In genomic region chr19:34879563-34879962, GRCh38 we compare ENCODE assay signal across 34 cellular contexts. TPM values are rescaled to one million over a fixed set of nuclear protein-coding genes. Genes with fewer than 3 reads are reported as not detected.
DNase-seq lines count a peak whose midpoint lies in the region; ATAC-seq, FAIRE-seq and TF ChIP-seq lines count a peak whose summit lies in the region.
"Had no signal": no experiment of that assay in that cellular context is flagged by ENCODE, and none has a peak within 500 bp of the region (broad histone marks: within the 10 kb centered on the region; RNA-seq: fewer than 3 reads in every experiment).

No MANE protein-coding gene starts in this region.

- POLR2A ChIA-PET in A549 (lab: Yijun Ruan, JAX): no interaction called here
- POLR2A ChIA-PET in HEK293 (lab: Yijun Ruan, JAX): no interaction called here
- POLR2A ChIA-PET in H1 (lab: Charles Lee; ENCODE audit: partially characterized antibody): no interaction called here
- POLR2A ChIA-PET in CD4-positive, alpha-beta memory T cell (lab: Charles Lee; ENCODE audit: partially characterized antibody): no interaction called here

- H3K27ac ChIP-seq in A549: no peak overlapping the region
- H3K27ac ChIP-seq in HEK293 (ENCODE audit: extremely low read depth, low read depth, low read length): no peak overlapping the region
- no peak overlapping the region for H3K27ac ChIP-seq in H1 (ENCODE audit: low read depth, low read length)
- no peak overlapping the region for H3K27ac ChIP-seq in CD4-positive, alpha-beta memory T cell (ENCODE audit: low read depth, low read length)
- H3K27ac ChIP-seq: 22Rv1; BLaER1; BLaER1 treated with 17β-estradiol and CSF1 and Interleukin-3, amounts not matched to agents 10 nM and 100 nM; C4-2B had no signal

- intact Hi-C loops in CD4-positive, alpha-beta memory T cell (cut with micrococcal nuclease): no loop called here

- no peaks in the 10 kb centered on the region for H4K20me1 ChIP-seq in H1 (replicated peaks in 1 of 2; ENCODE audit: control insufficient read depth in 1 of 2, insufficient read depth in 2 of 2, low read length in 2 of 2)
- H4K20me1 ChIP-seq: BLaER1; BLaER1 treated with 17β-estradiol and CSF1 and Interleukin-3, amounts not matched to agents 10 nM and 100 nM had no signal

- no peak overlapping the region for H3K56ac ChIP-seq in H1 (replicated peaks; ENCODE audit: insufficient read length, low read depth, low read length)

- TF ChIP-seq CTCF in A549 (IDR thresholded peaks at IDR 0.05) (no peak), HEK293 (tag by site-specific recombination; IDR thresholded peaks at IDR 0.05) (no peak), H1 (IDR thresholded peaks at IDR 0.05; ENCODE audit: control extremely low read depth in 1 of 3, insufficient read depth in 1 of 3, low read depth in 1 of 3, low read length in 3 of 3) (no peak)

- H3K23ac ChIP-seq in H1 (ENCODE audit: insufficient read length): no peak overlapping the region

- H3K4me3 ChIP-seq in A549 (no peak overlapping the region), HEK293 (ENCODE audit: low read depth, low read length) (no peak overlapping the region), H1 (ENCODE audit: extremely low read depth in 1 of 4, insufficient read depth in 2 of 4, low read depth in 3 of 4, low read length in 4 of 4) (no peak overlapping the region)
- no peak overlapping the region for H3K4me3 ChIP-seq in CD4-positive, alpha-beta memory T cell (ENCODE audit: low read length in 2 of 2)
- H3K4me3 ChIP-seq: BLaER1; BLaER1 treated with 17β-estradiol and CSF1 and Interleukin-3, amounts not matched to agents 10 nM and 100 nM had no signal

- H3K36me3 ChIP-seq in HEK293 (ENCODE audit: control insufficient read depth in 2 of 2, insufficient read depth in 1 of 2, low read length in 2 of 2) (no peaks in the 10 kb centered on the region), H1 (ENCODE audit: control insufficient read depth in 2 of 4, insufficient read depth in 4 of 4, low read length in 3 of 4) (no peaks in the 10 kb centered on the region)
- H3K36me3 ChIP-seq in CD4-positive, alpha-beta memory T cell (ENCODE audit: insufficient read depth, low read length): no peaks in the 10 kb centered on the region
- H3K36me3 ChIP-seq: BE2C; BLaER1; BLaER1 treated with 17β-estradiol and CSF1 and Interleukin-3, amounts not matched to agents 10 nM and 100 nM had no signal

- ATAC-seq in A549: no peak
- ATAC-seq: CD8-positive, alpha-beta T cell had no signal

- no peak overlapping the region for H3K9ac ChIP-seq in H1 (replicated peaks in 1 of 4; ENCODE audit: extremely low read depth in 1 of 4, low read depth in 3 of 4, low read length in 3 of 4)
- H3K9ac ChIP-seq: BLaER1; BLaER1 treated with 17β-estradiol and CSF1 and Interleukin-3, amounts not matched to agents 10 nM and 100 nM had no signal

- TF ChIP-seq EP300 in A549 (IDR thresholded peaks at IDR 0.05) (no peak), H1 (IDR thresholded peaks at IDR 0.05; ENCODE audit: borderline replicate concordance in 1 of 2, low read depth in 2 of 2, low read length in 2 of 2) (no peak)

- H3K9me3 Mint-ChIP-seq in CD4-positive, alpha-beta memory T cell: peaks cover 3 to 17% (median 9%) of the 10 kb centered on the region in 8 donors

- H3K9me3 ChIP-seq in A549 (peaks cover 34% of the 10 kb centered on the region), HEK293 (ENCODE audit: control insufficient read depth, insufficient read depth, low read depth, low read length) (peaks cover 9% of the 10 kb centered on the region), H1 (ENCODE audit: insufficient read depth in 2 of 2, low read depth in 1 of 2, low read length in 1 of 2) (no peaks in the 10 kb centered on the region)
- no peaks in the 10 kb centered on the region for H3K9me3 ChIP-seq in CD4-positive, alpha-beta memory T cell (ENCODE audit: control insufficient read depth in 1 of 2, low read length in 2 of 2)
- H3K9me3 ChIP-seq: Caco-2 had no signal

- no peak overlapping the region for H2BK5ac ChIP-seq in H1 (ENCODE audit: low read depth, low read length)

- FAIRE-seq in A549 (lab: Jason Lieb, UNC) (peak; percentile 43), H1 (lab: Jason Lieb, UNC) (peak; percentile 13)
- FAIRE-seq: A204.1, D721Med, G401.6 had no signal

- no peak overlapping the region for H3K14ac ChIP-seq in H1 (ENCODE audit: insufficient read length)

- no peak overlapping the region for H4K91ac ChIP-seq in H1 (replicated peaks; ENCODE audit: insufficient read length, low read length)

- no peaks in the 10 kb centered on the region for H3K4me1 Mint-ChIP-seq in CD4-positive, alpha-beta memory T cell
- H3K4me1 Mint-ChIP-seq: B cell; CD14-positive monocyte; CD8-positive, alpha-beta memory T cell had no signal

- H2AFZ ChIP-seq in H1 (ENCODE audit: low read length): no peak overlapping the region

- no peak overlapping the region for H2BK15ac ChIP-seq in H1 (ENCODE audit: low read length)

- no peaks in the 10 kb centered on the region; a peak in 1 of 7 replicates for H3K27me3 ChIP-seq in H1 (replicated peaks in 1 of 4; ENCODE audit: control insufficient read depth in 3 of 4, extremely low read depth in 1 of 4, insufficient read depth in 3 of 4, low read length in 3 of 4)
- H3K27me3 ChIP-seq in CD4-positive, alpha-beta memory T cell (ENCODE audit: insufficient read depth, low read length): no peaks in the 10 kb centered on the region
- H3K27me3 ChIP-seq: BE2C; BLaER1; BLaER1 treated with 17β-estradiol and CSF1 and Interleukin-3, amounts not matched to agents 10 nM and 100 nM had no signal

- TF ChIP-seq POLR2A in A549 (IDR thresholded peaks at IDR 0.05; ENCODE audit: low read length) (no peak), H1 (IDR thresholded peaks at IDR 0.05; ENCODE audit: control extremely low read depth in 1 of 2, low read depth in 2 of 2, low read length in 2 of 2) (no peak)

- TF ChIP-seq RAD21 in A549 (conservative IDR thresholded peaks at IDR 0.05 in 1 of 2, IDR thresholded peaks at IDR 0.05 in 1 of 2) (no peak), H1 (IDR thresholded peaks at IDR 0.05 in 1 of 2, conservative IDR thresholded peaks at IDR 0.05 in 1 of 2; ENCODE audit: low read depth in 2 of 2, low read length in 2 of 2) (no peak)

- DNase-seq in A549 (ENCODE audit: low read depth in 1 of 2, low spot score in 1 of 2): no peak
- DNase-seq in H1 (ENCODE audit: low read depth in 1 of 2, low spot score in 2 of 2): no peak
- DNase-seq in CD4-positive, alpha-beta memory T cell: no peak
- DNase-seq in NCI-H2196 treated with DMSO at 0.1 percent for 48 hours (lab: John Stamatoyannopoulos, UW; ENCODE audit: unreplicated experiment): no peak
- no peak for DNase-seq in DMS 273 (lab: John Stamatoyannopoulos, UW; ENCODE audit: unreplicated experiment)
- DNase-seq: 8988T; ACHN; AML-193; BE2C; C1 segment of cervical spinal cord; Caco-2; Calu3; CD4-positive, alpha-beta T cell; CD4-positive, CD25-positive, alpha-beta regulatory T cell; CD8-positive, alpha-beta memory T cell; CD8-positive, alpha-beta T cell; COR-L47; DMS 273 treated with DMSO at 0.1 percent for 48 hours; DMS153; DMS53; DMS79; DMS79 treated with DMSO at 0.1 percent for 48 hours; DND-41; EL had no signal

- no peak overlapping the region for H2BK20ac ChIP-seq in H1 (ENCODE audit: low read length)

- H3K18ac ChIP-seq in H1 (ENCODE audit: extremely low read depth, low read length): no peak overlapping the region

- H2BK120ac ChIP-seq in H1 (replicated peaks; ENCODE audit: low read depth, low read length): no peak overlapping the region

- H3K4me1 ChIP-seq in A549: no peaks in the 10 kb centered on the region
- H3K4me1 ChIP-seq in HEK293 (ENCODE audit: control insufficient read depth, insufficient read depth, low read length): no peaks in the 10 kb centered on the region
- no peaks in the 10 kb centered on the region for H3K4me1 ChIP-seq in H1 (replicated peaks in 1 of 4; ENCODE audit: control insufficient read depth in 3 of 4, insufficient read depth in 4 of 4, low read length in 3 of 4)
- no peaks in the 10 kb centered on the region for H3K4me1 ChIP-seq in CD4-positive, alpha-beta memory T cell (ENCODE audit: insufficient read depth, low read length)
- H3K4me1 ChIP-seq: BE2C, BLaER1, Caco-2 had no signal

- H3K4me3 Mint-ChIP-seq in CD4-positive, alpha-beta memory T cell: no peak overlapping the region
- H3K4me3 Mint-ChIP-seq: B cell; CD14-positive monocyte; CD4-positive, alpha-beta T cell; CD4-positive, CD25-positive, alpha-beta regulatory T cell; CD8-positive, alpha-beta memory T cell; CD8-positive, alpha-beta T cell had no signal

- no peak overlapping the region for H2AK5ac ChIP-seq in H1 (ENCODE audit: low read depth, low read length)

- H4K8ac ChIP-seq in H1 (ENCODE audit: extremely low read depth, insufficient read depth, low read length): no peak overlapping the region

- no peak overlapping the region for H2BK12ac ChIP-seq in H1 (ENCODE audit: low read depth, low read length)

- H4K5ac ChIP-seq in H1 (ENCODE audit: insufficient read length, low read depth, low read length): no peak overlapping the region

- CTCF ChIA-PET in A549 (lab: Yijun Ruan, JAX) (interaction anchor here (0.9 kb wide), 1 partner anchor 40 kb away, joined by 4 read pairs; no protein-coding TSS in a partner anchor), HEK293 (lab: Yijun Ruan, JAX) (interaction anchor here (0.9 kb wide), 1 partner anchor 164 kb away, joined by 4 read pairs; no protein-coding TSS in a partner anchor), H1 (lab: Charles Lee; ENCODE audit: partially characterized antibody) (no interaction called here)
- CTCF ChIA-PET in CD4-positive, alpha-beta memory T cell (lab: Charles Lee; ENCODE audit: partially characterized antibody): interaction anchor here (1.1 kb wide), 1 partner anchor 39 kb away, joined by 3 read pairs; no protein-coding TSS in a partner anchor

- peaks cover 0 to 5% of the 10 kb centered on the region in 2 donors for H3K36me3 Mint-ChIP-seq in CD4-positive, alpha-beta memory T cell
- H3K36me3 Mint-ChIP-seq: CD14-positive monocyte; CD8-positive, alpha-beta T cell had no signal

- H3K79me1 ChIP-seq in H1 (ENCODE audit: low read depth, low read length): no peaks in the 10 kb centered on the region

- H3K4me2 ChIP-seq in A549: no peak overlapping the region
- no peak overlapping the region for H3K4me2 ChIP-seq in H1 (ENCODE audit: insufficient read depth in 1 of 2, low read depth in 2 of 2, low read length in 2 of 2)
- H3K4me2 ChIP-seq: BLaER1; BLaER1 treated with 17β-estradiol and CSF1 and Interleukin-3, amounts not matched to agents 10 nM and 100 nM had no signal

- no peaks in the 10 kb centered on the region for H3K23me2 ChIP-seq in H1 (ENCODE audit: low read depth, low read length)

- H3K27ac Mint-ChIP-seq in CD4-positive, alpha-beta memory T cell: peak overlapping the region in 1 of 7 donors; percentile 13
- H3K27ac Mint-ChIP-seq: B cell; CD14-positive monocyte; CD4-positive, alpha-beta T cell; CD4-positive, CD25-positive, alpha-beta regulatory T cell; CD8-positive, alpha-beta memory T cell; CD8-positive, alpha-beta T cell had no signal

- H3K27me3 Mint-ChIP-seq in CD4-positive, alpha-beta memory T cell: peaks cover 3 to 6% of the 10 kb centered on the region in 2 donors

- H3K79me2 ChIP-seq in H1 (ENCODE audit: control insufficient read depth in 1 of 2, insufficient read depth in 2 of 2, low read length in 2 of 2): no peaks in the 10 kb centered on the region

- no peak overlapping the region for H3K4ac ChIP-seq in H1 (replicated peaks; ENCODE audit: insufficient read length, low read depth, low read length)

RNA-seq across cellular contexts. Expression of gene ZNF30, which starts 47.1 kb away (rescaled TPM):
- polyA plus RNA-seq in A549 (2011; rRNA removed) (9.4 and 11.2 TPM in 2 replicates), A549 (2017; fragmentation: RNase III; extraction: RNeasy Plus Mini Kit Qiagen cat#74134 plus additional on column Dnase treatment) (5.1 to 5.7 TPM (median 5.4 TPM) in 3 replicates), H1 (2011; rRNA removed) (1.1 and 2.0 TPM in 2 replicates)
- 2.9 and 3.0 TPM in 2 replicates for polyA plus RNA-seq in A549 (2012; cell fraction: cytosol; rRNA removed)
- polyA plus RNA-seq in A549 (2012; cell fraction: nucleus; rRNA removed): 2.0 and 2.8 TPM in 2 replicates
- polyA minus RNA-seq in A549 (2011; rRNA and poly(A)+ RNA removed): 10.2 and 10.9 TPM in 2 replicates
- total RNA-seq in H1 (2021; fragmentation: NEBNext Ultra II Directional; extraction: Animal tissue kit (Norgen Biotek cat#: 25700)): 4.7 TPM in 2 replicates
- polyA plus RNA-seq in H1 (2011; cell fraction: cytosol; rRNA removed): 3.4 TPM
- polyA plus RNA-seq in H1 (2011; cell fraction: nucleus; rRNA removed): 2.7 TPM
- 3.7 to 6.3 TPM (median 4.2 TPM) in 4 replicates for polyA plus RNA-seq in H1 (2012, experiment 1 of 2)
- 0.38 TPM for polyA plus RNA-seq in H1 (2012, experiment 2 of 2)
- 2.8 TPM for polyA plus RNA-seq in H1 (2013, experiment 1 of 2)
- 2.6 TPM for polyA plus RNA-seq in H1 (2013, experiment 2 of 2)
- 6.1 and 6.5 TPM in 2 replicates for polyA minus RNA-seq in H1 (2011; rRNA and poly(A)+ RNA removed)
- 5.4 TPM for polyA minus RNA-seq in H1 (2011; cell fraction: cytosol; rRNA and poly(A)+ RNA removed)
- polyA minus RNA-seq in H1 (2011; cell fraction: nucleus; rRNA and poly(A)+ RNA removed): 5.1 TPM
- 1 to 10 TPM; 9.2 to 9.7 TPM for total RNA-seq in CD4-positive, alpha-beta memory T cell
- polyA plus RNA-seq in CD4-positive, alpha-beta memory T cell: 1 to 10 TPM; 5.4 to 5.7 TPM
